4 cellular contexts compared by ENCODE assay signal in genomic region chr10:85194685-85195084, GRCh38.
"Had no signal": no experiment of that assay in that cellular context is flagged by ENCODE, and none has a peak within 500 bp of the region (broad histone marks: within the 10 kb centered on the region; RNA-seq: fewer than 3 reads in every experiment).

No MANE protein-coding gene starts in this region.

- H3K4me1 Mint-ChIP-seq: GM23338, H9 had no signal

- DNase-seq: H9, HCEC 1CT, IMR-90 had no signal

- H3K4me2 ChIP-seq: GM23338 had no signal

- H3K4me3 ChIP-seq: GM23338 had no signal

- H3K4me3 Mint-ChIP-seq: GM23338, H9 had no signal

- H3K27ac Mint-ChIP-seq: GM23338, H9 had no signal

- H2AFZ ChIP-seq: GM23338 had no signal

- H3K9me3 Mint-ChIP-seq: H9 had no signal

- ATAC-seq: GM23338 had no signal
